Comparison of ENCODE assay signal across 23 cellular contexts in the genomic region with DNA sequence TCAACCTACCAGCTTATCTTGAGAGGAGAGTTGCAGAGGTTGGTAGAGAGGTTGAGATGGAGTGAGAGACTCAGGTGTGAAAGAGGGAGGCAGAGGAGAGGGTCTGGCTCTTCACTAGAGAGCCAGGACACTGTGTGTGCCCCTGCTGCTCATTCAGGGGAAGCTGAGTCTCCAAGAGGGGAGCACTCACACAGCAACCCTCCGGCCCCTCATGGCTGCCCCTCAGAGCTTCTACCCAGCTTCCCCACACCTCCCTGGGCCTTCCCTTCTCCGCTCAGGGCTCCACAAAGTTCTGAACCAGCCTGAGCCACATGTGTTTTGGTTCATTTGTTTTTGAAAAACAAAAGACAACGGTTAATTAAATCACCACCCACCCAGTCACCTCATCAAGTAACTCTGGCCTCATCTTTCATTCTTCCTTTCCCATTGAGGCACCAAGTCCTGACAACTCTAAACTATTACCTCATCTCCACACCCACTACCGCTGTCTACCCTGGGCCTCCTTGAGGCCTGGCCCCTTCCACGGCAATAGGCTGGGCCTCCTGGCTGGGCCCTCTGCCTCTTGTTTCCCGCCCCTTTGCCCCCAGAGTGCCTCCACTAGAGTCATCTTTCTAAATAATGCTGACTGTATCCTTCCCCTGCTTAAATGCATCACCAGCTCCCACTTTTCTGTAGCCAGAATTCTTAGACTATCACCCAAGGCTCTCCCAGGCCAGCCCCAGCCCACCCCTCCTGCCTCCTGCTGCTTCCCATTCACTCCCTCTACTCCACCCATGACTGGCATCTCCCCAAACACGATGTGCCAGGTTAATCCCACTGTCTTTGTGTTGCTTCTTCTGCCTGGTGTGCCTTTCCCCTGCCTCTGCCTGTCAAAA. TPM values are rescaled to one million over a fixed set of nuclear protein-coding genes. Genes with fewer than 3 reads are reported as not detected.
DNase-seq lines count a peak whose midpoint lies in the region; ATAC-seq, FAIRE-seq and TF ChIP-seq lines count a peak whose summit lies in the region.
"Had no signal": no experiment of that assay in that cellular context is flagged by ENCODE, and none has a peak within 500 bp of the region (broad histone marks: within the 10 kb centered on the region; RNA-seq: fewer than 3 reads in every experiment).

No MANE protein-coding gene starts in this region.

- TF ChIP-seq CTCF in CD14-positive monocyte (IDR thresholded peaks at IDR 0.05) (no peak), bronchial epithelial cell (IDR thresholded peaks at IDR 0.05; ENCODE audit: insufficient read depth, low read length, severe bottlenecking) (no peak), foreskin keratinocyte (conservative IDR thresholded peaks at IDR 0.05) (no peak)

- H3K4me3 ChIP-seq in bronchial epithelial cell (ENCODE audit: low read depth, low read length): no peak overlapping the region
- H3K4me3 ChIP-seq: A549, BLaER1, SJSA1 had no signal

- peak; percentile 17 for ATAC-seq in foreskin keratinocyte
- ATAC-seq in HG03342 (IDR thresholded peaks at IDR 0.05; ENCODE audit: unreplicated experiment): no peak
- ATAC-seq: A549, HepG2 had no signal

- intact Hi-C loops in CD14-positive monocyte (cut with micrococcal nuclease) (no loop called here), posterior vena cava (cut with DNase I) (no loop called here)

- no peak for FAIRE-seq in bronchial epithelial cell (lab: Jason Lieb, UNC)
- FAIRE-seq: A549, GM12892, GM18507, HepG2 had no signal

- peak overlapping the region in 1 of 7 donors; percentile 64 for H3K27ac Mint-ChIP-seq in CD14-positive monocyte

- no peaks in the 10 kb centered on the region for H3K27me3 ChIP-seq in bronchial epithelial cell (ENCODE audit: control insufficient read depth, insufficient read depth, low read length)
- H3K27me3 ChIP-seq in foreskin keratinocyte: no peaks in the 10 kb centered on the region
- H3K27me3 ChIP-seq: BLaER1 had no signal

- peak; percentile 17 for DNase-seq in CD14-positive monocyte (ENCODE audit: low spot score)
- peak; percentile 31 for DNase-seq in bronchial epithelial cell (ENCODE audit: low read depth)
- peak in 1 of 2 donors; percentile 41 for DNase-seq in foreskin keratinocyte
- peak; percentile 54 for DNase-seq in posterior vena cava (ENCODE audit: low spot score)
- no peak for DNase-seq in SHP77 (lab: John Stamatoyannopoulos, UW)
- DNase-seq in NCI-H1105 treated with DMSO at 0.1 percent for 48 hours (lab: John Stamatoyannopoulos, UW): no peak
- no peak for DNase-seq in HK-2 (ENCODE audit: unreplicated experiment)
- DNase-seq: DMS79, KBM-7, NCI-H187, NCI-H2107, NCI-H524, NCI-H82, OCI-M1 had no signal

- H3K4me3 Mint-ChIP-seq in CD14-positive monocyte: no peak overlapping the region

- H3K9me3 Mint-ChIP-seq in CD14-positive monocyte: peaks cover 0 to 7% (median 3%) of the 10 kb centered on the region in 7 donors

- no peaks in the 10 kb centered on the region for H3K4me1 Mint-ChIP-seq in CD14-positive monocyte

- H3K36me3 Mint-ChIP-seq in CD14-positive monocyte: no peaks in the 10 kb centered on the region

- peaks cover 7 to 22% (median 11%) of the 10 kb centered on the region in 3 donors for H3K27me3 Mint-ChIP-seq in CD14-positive monocyte (ENCODE audit: low read depth in 3 of 3)

- no peaks in the 10 kb centered on the region for H3K36me3 ChIP-seq in bronchial epithelial cell (ENCODE audit: control insufficient read depth, insufficient read depth, low read length)
- H3K36me3 ChIP-seq: BLaER1, SJSA1 had no signal

- peaks cover 25% of the 10 kb centered on the region for H3K4me1 ChIP-seq in foreskin keratinocyte
- H3K4me1 ChIP-seq: BLaER1, SJSA1 had no signal

- H3K27ac ChIP-seq in foreskin keratinocyte: peak overlapping the region; percentile 61
- H3K27ac ChIP-seq: A549, BLaER1, SJSA1 had no signal

RNA-seq across cellular contexts. Expression of gene TNNT2, which starts 33.0 kb away (rescaled TPM):
- polyA plus RNA-seq in CD14-positive monocyte: not detected
- total RNA-seq in bronchial epithelial cell: 0.26 and 2.0 TPM in 2 replicates
- 0.11 and 0.17 TPM in 2 replicates for total RNA-seq in foreskin keratinocyte
- 0.20 TPM in 1 of 2 replicates, not detected in the other for polyA plus RNA-seq in foreskin keratinocyte
- not detected for total RNA-seq in posterior vena cava
- total RNA-seq: H4, RPMI7951, SJSA1 had no signal

RNA-seq across cellular contexts. Expression of gene LAD1, which starts 54.7 kb away (rescaled TPM):
- polyA plus RNA-seq in CD14-positive monocyte (not detected), foreskin keratinocyte (251 and 256 TPM in 2 replicates)
- total RNA-seq in bronchial epithelial cell (156 and 220 TPM in 2 replicates), foreskin keratinocyte (233 and 240 TPM in 2 replicates), posterior vena cava (under 1 TPM in 1 of 2 donors, not detected in 1; 0.29 TPM)
- total RNA-seq: H4, RPMI7951, SJSA1 had no signal

Comparison
In these comparisons a context has a peak if more than half of its experiments do, and no peak if none do; other contexts are left out.
1. DNase-seq: peak in CD14-positive monocyte (single experiment), bronchial epithelial cell (single experiment) and posterior vena cava (single experiment); none in SHP77 (0 of 2), NCI-H1105 treated with DMSO at 0.1 percent for 48 hours (single experiment) and HK-2 (single experiment).
2. RNA of gene LAD1, which starts 54.7 kb away (total RNA-seq): 233 to 240 TPM in foreskin keratinocyte and 156 to 220 TPM in bronchial epithelial cell; 0.29 TPM in posterior vena cava; every median in the first group is over 100 times any median in the second.